10 cellular contexts compared by ENCODE assay signal in genomic region chr16:74608381-74608780, GRCh38. TPM values are rescaled to one million over a fixed set of nuclear protein-coding genes. Genes with fewer than 3 reads are reported as not detected.
DNase-seq lines count a peak whose midpoint lies in the region; ATAC-seq and TF ChIP-seq lines count a peak whose summit lies in the region.
"Had no signal": no experiment of that assay in that cellular context is flagged by ENCODE, and none has a peak within 500 bp of the region (broad histone marks: within the 10 kb centered on the region; RNA-seq: fewer than 3 reads in every experiment).

No MANE protein-coding gene starts in this region.

- H3K9me3 ChIP-seq in iPS-15b (ENCODE audit: control insufficient read depth, insufficient read depth, low read length) (no peaks in the 10 kb centered on the region), skeletal muscle satellite cell (replicated peaks; ENCODE audit: low read length) (no peaks in the 10 kb centered on the region), esophagus squamous epithelium (no peaks in the 10 kb centered on the region)

- H3K9ac ChIP-seq in iPS-15b (ENCODE audit: low read depth, low read length) (no peak overlapping the region), skeletal muscle satellite cell (ENCODE audit: low read depth, low read length) (no peak overlapping the region)

- CTCF ChIA-PET in activated naive CD4-positive, alpha-beta T cell treated with anti-CD3 and anti-CD28 coated beads for 36 hours (lab: Charles Lee), result no interaction called here
- CTCF ChIA-PET in T-cell (lab: Charles Lee), result interaction anchor here in 1 of 2 donors (0.6 kb wide), 1 partner anchor 19 kb away, joined by 3 read pairs; no protein-coding TSS in a partner anchor

- H3K27me3 ChIP-seq in iPS-15b (ENCODE audit: control insufficient read depth, insufficient read depth, low read length), result no peaks in the 10 kb centered on the region
- no peaks in the 10 kb centered on the region for H3K27me3 ChIP-seq in skeletal muscle satellite cell (ENCODE audit: control insufficient read depth, insufficient read depth, low read length)
- no peaks in the 10 kb centered on the region for H3K27me3 ChIP-seq in esophagus squamous epithelium
- H3K27me3 ChIP-seq: cardiac muscle cell, foreskin keratinocyte had no signal

- no peaks in the 10 kb centered on the region for H3K9me3 Mint-ChIP-seq in activated naive CD4-positive, alpha-beta T cell treated with anti-CD3 and anti-CD28 coated beads for 36 hours
- no peaks in the 10 kb centered on the region for H3K9me3 Mint-ChIP-seq in T-cell

- TF ChIP-seq POLR2A in esophagus squamous epithelium (IDR thresholded peaks at IDR 0.05), result no peak

- peak overlapping the region; percentile 48 for H3K4me3 ChIP-seq in iPS-15b (ENCODE audit: low read depth, low read length)
- no peak overlapping the region for H3K4me3 ChIP-seq in skeletal muscle satellite cell (ENCODE audit: low read length)
- H3K4me3 ChIP-seq in esophagus squamous epithelium, result no peak overlapping the region
- H3K4me3 ChIP-seq: cardiac muscle cell had no signal

- peak overlapping the region; percentile 90 for H3K4me2 ChIP-seq in skeletal muscle satellite cell (ENCODE audit: low read length)

- H3K36me3 ChIP-seq in iPS-15b (ENCODE audit: control insufficient read depth, insufficient read depth, low read length), result no peaks in the 10 kb centered on the region
- H3K36me3 ChIP-seq in skeletal muscle satellite cell (ENCODE audit: insufficient read depth, low read length), result no peaks in the 10 kb centered on the region
- H3K36me3 ChIP-seq in esophagus squamous epithelium, result no peaks in the 10 kb centered on the region
- H3K36me3 ChIP-seq: cardiac muscle cell had no signal

- peaks cover 11% of the 10 kb centered on the region for H3K4me1 ChIP-seq in iPS-15b (ENCODE audit: control insufficient read depth, insufficient read depth, low read length)
- H3K4me1 ChIP-seq in skeletal muscle satellite cell (ENCODE audit: control insufficient read depth, insufficient read depth, low read length), result peaks cover 30% of the 10 kb centered on the region
- peaks cover 11 to 37% (median 29%) of the 10 kb centered on the region in 3 donors for H3K4me1 ChIP-seq in esophagus squamous epithelium

- peaks cover 44% of the 10 kb centered on the region for H3K4me1 Mint-ChIP-seq in activated naive CD4-positive, alpha-beta T cell treated with anti-CD3 and anti-CD28 coated beads for 36 hours (ENCODE audit: low read depth)
- H3K4me1 Mint-ChIP-seq in T-cell, result peaks cover 49 to 59% (median 54%) of the 10 kb centered on the region in 3 donors

- TF ChIP-seq CTCF in esophagus squamous epithelium (IDR thresholded peaks at IDR 0.05), result no peak

- intact Hi-C loops in activated naive CD4-positive, alpha-beta T cell treated with anti-CD3 and anti-CD28 coated beads for 36 hours (cut with micrococcal nuclease), result no loop called here
- intact Hi-C loops in esophagus squamous epithelium (cut with DNase I), result no loop called here

- peak overlapping the region; percentile 28 for H3K4me3 Mint-ChIP-seq in activated naive CD4-positive, alpha-beta T cell treated with anti-CD3 and anti-CD28 coated beads for 36 hours
- H3K4me3 Mint-ChIP-seq in T-cell, result peak overlapping the region in 2 of 3 donors; percentile 59 to 98

- ATAC-seq in T-cell (replicated peaks in 1 of 4), result no peak
- ATAC-seq: foreskin keratinocyte had no signal

- H3K36me3 Mint-ChIP-seq in activated naive CD4-positive, alpha-beta T cell treated with anti-CD3 and anti-CD28 coated beads for 36 hours (ENCODE audit: low read depth), result peaks cover 5% of the 10 kb centered on the region
- peaks cover 3% of the 10 kb centered on the region for H3K36me3 Mint-ChIP-seq in T-cell

- H3K27ac Mint-ChIP-seq in activated naive CD4-positive, alpha-beta T cell treated with anti-CD3 and anti-CD28 coated beads for 36 hours, result peak overlapping the region; percentile 86
- H3K27ac Mint-ChIP-seq in T-cell, result peak overlapping the region; percentile 83 to 88

- POLR2A ChIA-PET in T-cell (lab: Charles Lee), result no interaction called here

- WGBS in esophagus squamous epithelium, 2 donors, result 82 to 91% methylated on average over 6 of the region's 6 CpGs

- peak overlapping the region in 1 of 4 donors; percentile 95 for H3K27ac ChIP-seq in esophagus squamous epithelium
- H3K27ac ChIP-seq: cardiac muscle cell, foreskin keratinocyte had no signal

- DNase-seq in activated naive CD4-positive, alpha-beta T cell treated with anti-CD3 and anti-CD28 coated beads for 36 hours, result no peak
- no peak for DNase-seq in activated naive CD4-positive, alpha-beta T cell (lab: John Stamatoyannopoulos, UW)
- no peak for DNase-seq in T-cell
- DNase-seq in esophagus squamous epithelium (lab: John Stamatoyannopoulos, UW), result no peak
- DNase-seq in glomerular visceral epithelial cell (ENCODE audit: extremely low spot score), result no peak
- no peak for DNase-seq in SHP77 (lab: John Stamatoyannopoulos, UW)
- DNase-seq: foreskin keratinocyte had no signal

- H3K27me3 Mint-ChIP-seq in activated naive CD4-positive, alpha-beta T cell treated with anti-CD3 and anti-CD28 coated beads for 36 hours (ENCODE audit: low read depth), result no peaks in the 10 kb centered on the region
- H3K27me3 Mint-ChIP-seq in T-cell, result no peaks in the 10 kb centered on the region

RNA-seq across cellular contexts. Expression of gene GLG1, which starts 1.5 kb away (rescaled TPM):
- total RNA-seq in activated naive CD4-positive, alpha-beta T cell treated with anti-CD3 and anti-CD28 coated beads for 36 hours, result 10 to 100 TPM; 60.8 to 62.0 TPM
- 100 to 1,000 TPM; 159 to 216 (median 167) TPM for total RNA-seq in T-cell
- 88.5 and 108 TPM in 2 replicates for total RNA-seq in skeletal muscle satellite cell (2012; rRNA removed)
- 10 to 100 TPM; 59.2 to 71.9 (median 60.8) TPM for total RNA-seq in esophagus squamous epithelium

RNA-seq across cellular contexts. Expression of gene RFWD3, which starts 58.3 kb away (rescaled TPM):
- total RNA-seq in activated naive CD4-positive, alpha-beta T cell treated with anti-CD3 and anti-CD28 coated beads for 36 hours, result 100 to 1,000 TPM; 114 to 124 TPM
- total RNA-seq in T-cell (10 to 100 TPM; 42.6 to 52.0 (median 49.0) TPM), esophagus squamous epithelium (10 to 100 TPM; 10.1 to 35.2 (median 16.7) TPM)
- 21.5 and 25.8 TPM in 2 replicates for total RNA-seq in skeletal muscle satellite cell (2012; rRNA removed)
